1 cellular context compared by ENCODE assay signal in genomic region chr9:124814178-124814535, GRCh38.
TF ChIP-seq lines count a peak whose summit lies in the region.

No MANE protein-coding gene starts in this region.

TF ChIP-seq in HCT116, 20 proteins besides CTCF, POLR2A, EP300 and RAD21:
- TF ChIP-seq ZFX (IDR thresholded peaks at IDR 0.05) (no peak), TCF7L2 (IDR thresholded peaks at IDR 0.05; ENCODE audit: borderline replicate concordance, extremely low read depth, insufficient read depth, insufficient read length) (no peak), ELF1 (IDR thresholded peaks at IDR 0.05; ENCODE audit: borderline replicate concordance, low read depth) (no peak), CEBPB (IDR thresholded peaks at IDR 0.05; ENCODE audit: low read depth) (no peak), REST (IDR thresholded peaks at IDR 0.05; ENCODE audit: low read depth) (no peak), JUND (IDR thresholded peaks at IDR 0.05) (no peak), MAX (IDR thresholded peaks at IDR 0.05) (no peak), EGR1 (IDR thresholded peaks at IDR 0.05; ENCODE audit: low read depth) (no peak), FOSL1 (IDR thresholded peaks at IDR 0.05; ENCODE audit: low read depth) (no peak), SIN3A (IDR thresholded peaks at IDR 0.05; ENCODE audit: low read depth) (no peak), ZNF274 (IDR thresholded peaks at IDR 0.05; ENCODE audit: low read depth, low read length) (no peak), CBX3 (IDR thresholded peaks at IDR 0.05; ENCODE audit: low read depth) (no peak), YY1 (IDR thresholded peaks at IDR 0.05; ENCODE audit: extremely low read depth, insufficient replicate concordance, low read depth, low read length) (no peak), ZBTB33 (IDR thresholded peaks at IDR 0.05; ENCODE audit: extremely low read depth, insufficient replicate concordance, low read length) (no peak), SRF (IDR thresholded peaks at IDR 0.05; ENCODE audit: low read depth) (no peak), EZH2 (IDR thresholded peaks at IDR 0.05) (no peak), EZH2phosphoT487 (IDR thresholded peaks at IDR 0.05; ENCODE audit: borderline replicate concordance) (no peak), POLR2AphosphoS5 (IDR thresholded peaks at IDR 0.05; ENCODE audit: low read depth, low read length) (no peak), SP1 (IDR thresholded peaks at IDR 0.05; ENCODE audit: low read depth) (no peak)
- TF ChIP-seq, protein P1, sequence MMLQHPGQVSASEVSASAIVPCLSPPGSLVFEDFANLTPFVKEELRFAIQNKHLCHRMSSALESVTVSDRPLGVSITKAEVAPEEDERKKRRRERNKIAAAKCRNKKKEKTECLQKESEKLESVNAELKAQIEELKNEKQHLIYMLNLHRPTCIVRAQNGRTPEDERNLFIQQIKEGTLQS (IDR thresholded peaks at IDR 0.05), result no peak
